In the genomic region with DNA sequence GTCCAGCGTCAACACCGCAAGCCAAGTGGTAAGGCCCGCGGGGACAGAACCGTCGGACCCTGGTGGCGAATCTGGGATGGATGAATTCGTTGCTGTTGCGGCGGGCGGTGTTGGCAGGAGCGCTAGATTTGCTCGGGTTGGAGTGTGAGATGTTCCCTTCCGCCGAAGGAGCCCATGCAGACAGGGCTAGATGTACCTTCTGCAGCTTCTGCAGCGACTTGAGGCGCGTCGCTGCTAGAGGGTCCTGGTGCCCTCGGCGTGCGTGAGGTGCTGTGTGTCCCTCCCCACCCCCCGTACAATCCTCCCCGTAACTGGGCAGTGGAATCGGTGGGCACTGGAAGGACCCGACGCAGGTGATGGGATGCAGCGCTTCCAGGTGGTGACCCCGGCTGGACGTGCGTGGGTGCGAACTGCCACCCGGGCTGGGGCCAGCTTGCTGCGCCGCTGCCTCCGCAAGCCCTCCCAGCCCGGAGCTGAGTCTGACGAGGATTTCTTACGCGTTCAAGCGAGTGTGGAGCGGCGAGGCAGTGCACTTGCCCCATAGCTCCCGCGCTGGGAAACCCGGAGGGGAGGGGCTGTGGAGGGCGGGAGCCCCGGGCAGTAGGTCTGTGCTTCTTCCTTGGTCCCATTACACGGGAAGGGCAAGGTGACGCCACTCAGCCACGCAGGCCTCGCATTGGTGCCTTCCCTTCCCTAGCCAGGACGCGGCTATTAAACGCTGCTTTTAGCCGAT, we compare ENCODE assay signal across 8 cellular contexts. TPM values are rescaled to one million over a fixed set of nuclear protein-coding genes. Genes with fewer than 3 reads are reported as not detected.
DNase-seq lines count a peak whose midpoint lies in the region; ATAC-seq and TF ChIP-seq lines count a peak whose summit lies in the region.

No MANE protein-coding gene starts in this region.

- intact Hi-C loops in Panc1 (cut with micrococcal nuclease; ENCODE audit: unreplicated experiment): no loop called here

- H3K27ac ChIP-seq in Panc1 (ENCODE audit: low read length) (no peak overlapping the region), caudate nucleus (ENCODE audit: low read depth, low read length) (no peak overlapping the region)

- TF ChIP-seq CTCF in BE2C (IDR thresholded peaks at IDR 0.05; ENCODE audit: low read depth, low read length) (no peak), Panc1 (IDR thresholded peaks at IDR 0.05) (no peak)

- CTCF ChIA-PET in Panc1 (lab: Charles Lee): interaction anchor here (1.2 kb wide), 1 partner anchor 19 kb away, joined by 3 read pairs; no protein-coding TSS in a partner anchor

- H3K27me3 ChIP-seq in BE2C (no peaks in the 10 kb centered on the region), Panc1 (ENCODE audit: control insufficient read depth, insufficient read depth, low read length) (peaks cover 12% of the 10 kb centered on the region; the same call in 1 of the 2 replicates)

- ATAC-seq in Panc1: peak; percentile 64
- peak; percentile 36 for ATAC-seq in left lobe of liver
- no peak for ATAC-seq in HG03025 (IDR thresholded peaks at IDR 0.05; ENCODE audit: low FRiP score, unreplicated experiment)
- no peak for ATAC-seq in HG03280 (IDR thresholded peaks at IDR 0.05; ENCODE audit: unreplicated experiment)

- no peaks in the 10 kb centered on the region for H3K36me3 ChIP-seq in BE2C
- H3K36me3 ChIP-seq in Panc1 (ENCODE audit: control insufficient read depth, insufficient read depth, low read length): no peaks in the 10 kb centered on the region

- DNase-seq in BE2C: peak; percentile 34
- DNase-seq in Panc1 (ENCODE audit: low read depth, low spot score): no peak
- peak in 37 of 61 donors; percentile 6 to 64 (median 29) for DNase-seq in caudate nucleus (lab: John Stamatoyannopoulos, UW)
- DNase-seq in left lobe of liver (ENCODE audit: low spot score): no peak
- peak in 2 of 3 experiments; percentile 33 to 66 for DNase-seq in stimulated activated CD4-positive, alpha-beta T cell treated with anti-CD3 and anti-CD28 coated beads, TNF-alpha, amount 100 ng/mL, for 24 hours (ENCODE audit: low read depth in 3 of 3)
- no peak for DNase-seq in amniotic stem cell (lab: John Stamatoyannopoulos, UW)

- H3K4me1 ChIP-seq in BE2C (no peaks in the 10 kb centered on the region), Panc1 (ENCODE audit: control insufficient read depth, insufficient read depth, low read length) (no peaks in the 10 kb centered on the region)

- H3K4me3 ChIP-seq in BE2C (ENCODE audit: low read depth, low read length): peak overlapping the region; percentile 57
- peak overlapping the region; percentile 31 to 35 for H3K4me3 ChIP-seq in Panc1 (ENCODE audit: low read depth in 2 of 2, low read length in 2 of 2)

- in situ Hi-C loops in Panc1 (cut with HindIII; ENCODE audit: low pct_unique_long_range_greater_than_20kb, low sequenced_read_pairs): no loop called here

- POLR2A ChIA-PET in Panc1 (lab: Charles Lee): no interaction called here

- H3K9me3 ChIP-seq in BE2C: no peaks in the 10 kb centered on the region
- H3K9me3 ChIP-seq in Panc1 (ENCODE audit: control insufficient read depth, insufficient read depth, low read depth, low read length): no peaks in the 10 kb centered on the region

- BruUV-seq in Panc1 (replicated peaks; lab: Mats Ljungman, UMichigan): no TSS peak

RNA-seq across cellular contexts. Expression of a gene that starts 34.3 kb away (rescaled TPM):
- not detected for polyA plus RNA-seq in BE2C (2012; ENCODE audit: insufficient read depth, insufficient read length, low read depth)
- not detected for total RNA-seq in Panc1 (2021; ENCODE audit: unreplicated experiment)
- polyA plus RNA-seq in Panc1 (2012; ENCODE audit: insufficient read length): 0.36 TPM
- not detected for total RNA-seq in left lobe of liver

Comparison
In these comparisons a context has a peak if more than half of its experiments do, and no peak if none do; other contexts are left out.
1. DNase-seq: peak in BE2C (single experiment), caudate nucleus (37 of 61) and stimulated activated CD4-positive, alpha-beta T cell treated with anti-CD3 and anti-CD28 coated beads, TNF-alpha, amount 100 ng/mL, for 24 hours (2 of 3); none in Panc1 (single experiment), left lobe of liver (single experiment) and amniotic stem cell (single experiment).
2. ATAC-seq: peak in Panc1 (single experiment) and left lobe of liver (single experiment); none in HG03025 (single experiment) and HG03280 (single experiment).